In genomic region chr20:18788021-18788420, GRCh38 we compare ENCODE assay signal across 33 cellular contexts. TPM values are rescaled to one million over a fixed set of nuclear protein-coding genes. Genes with fewer than 3 reads are reported as not detected.
"Had no signal": no experiment of that assay in that cellular context is flagged by ENCODE, and none has a peak within 500 bp of the region (broad histone marks: within the 10 kb centered on the region; RNA-seq: fewer than 3 reads in every experiment).

No MANE protein-coding gene starts in this region.

- ATAC-seq: stimulated activated effector memory CD8-positive, alpha-beta T cell treated with anti-CD3 and anti-CD28 coated beads, Interleukin-12 subunit alpha, Interleukin-12 subunit beta, amount 100 ng/mL, for 72 hours; stimulated activated memory B cell treated with anti-CD40 and anti-IgM and Interleukin-4, amounts not matched to agents 10 μg/mL and 1 μg/mL and 100 μg/mL, for 72 hours; stimulated activated naive B cell treated with anti-CD40 and anti-IgM and Interleukin-4, amounts not matched to agents 10 μg/mL and 1 μg/mL and 100 μg/mL, for 72 hours; stimulated activated naive CD8-positive, alpha-beta T cell treated with anti-CD3 and anti-CD28 coated beads, Interleukin-15, amount 100 ng/mL, for 72 hours; stimulated activated naive CD8-positive, alpha-beta T cell treated with anti-CD3 and anti-CD28 coated beads, Interleukin-15, Interleukin-2, amounts not matched to agents 100 U/mL and 50 U/mL, for 24 hours; upper lobe of right lung had no signal

- H3K27ac ChIP-seq: stomach, suprapubic skin, testis, thoracic aorta, thyroid gland, tibial artery, tibial nerve, transverse colon, upper lobe of left lung, upper lobe of right lung, uterus, vagina had no signal

- H3K9me3 Mint-ChIP-seq: stimulated activated effector memory CD8-positive, alpha-beta T cell treated with anti-CD3 and anti-CD28 coated beads, Interleukin-12 subunit alpha, Interleukin-12 subunit beta, amount 100 ng/mL, for 72 hours; stimulated activated naive CD8-positive, alpha-beta T cell treated with anti-CD3 and anti-CD28 coated beads, Interleukin-15, Interleukin-2, amounts not matched to agents 100 ng/mL and 50 ng/mL, for 24 hours; type B pancreatic cell had no signal

- H3K4me1 ChIP-seq: stomach, suprapubic skin, testis, thyroid gland, tibial artery, transverse colon, upper lobe of left lung, upper lobe of right lung, uterus, vagina had no signal

- H3K27me3 ChIP-seq: stomach, testis, thyroid gland, tibial artery, tibial nerve, transverse colon, upper lobe of left lung, upper lobe of right lung, uterus, vagina had no signal

- H3K4me3 ChIP-seq: stomach, suprapubic skin, testis, thoracic aorta, thyroid gland, tibial artery, tibial nerve, transverse colon, upper lobe of left lung, upper lobe of right lung, uterus, vagina had no signal

- DNase-seq: stimulated activated CD4-positive, alpha-beta T cell treated with anti-CD3 and anti-CD28 coated beads, Interleukin-2, amount 100 ng/mL, for 48 hours; stimulated activated CD4-positive, alpha-beta T cell treated with anti-CD3 and anti-CD28 coated beads, Interleukin-4, amount 100 ng/mL, for 1 hour; stimulated activated CD4-positive, alpha-beta T cell treated with anti-CD3 and anti-CD28 coated beads, Interleukin-4, amount 100 ng/mL, for 24 hours; stimulated activated CD4-positive, alpha-beta T cell treated with anti-CD3 and anti-CD28 coated beads, Interleukin-4, amount 100 ng/mL, for 4 hours; stimulated activated CD8-positive, alpha-beta memory T cell treated with anti-CD3 and anti-CD28 coated beads, Interleukin-4, amount 100 ng/mL, for 48 hours; stimulated activated naive B cell treated with anti-CD40 and anti-IgM and Interleukin-4, amounts not matched to agents 10 μg/mL and 1 μg/mL and 100 μg/mL, for 72 hours; stimulated activated naive CD4-positive, alpha-beta T cell; stimulated activated naive CD4-positive, alpha-beta T cell treated with Interleukin-2 at 50 U/mL for 16 hours; stimulated activated naive CD8-positive, alpha-beta T cell treated with anti-CD3 and anti-CD28 coated beads, Interleukin-15, amount 100 ng/mL, for 72 hours; stimulated activated naive CD8-positive, alpha-beta T cell treated with anti-CD3 and anti-CD28 coated beads, Interleukin-15, Interleukin-2, amounts not matched to agents 100 U/mL and 50 U/mL, for 24 hours; stomach; substantia nigra; testis; thyroid gland; tibial artery; transverse colon; trophoblast cell; upper lobe of left lung; upper lobe of right lung; uterus had no signal

- H3K36me3 Mint-ChIP-seq: stimulated activated effector memory CD8-positive, alpha-beta T cell treated with anti-CD3 and anti-CD28 coated beads, Interleukin-12 subunit alpha, Interleukin-12 subunit beta, amount 100 ng/mL, for 72 hours; stimulated activated memory B cell treated with anti-CD40 and anti-IgM and Interleukin-4, amounts not matched to agents 10 μg/mL and 1 μg/mL and 100 μg/mL, for 72 hours had no signal

- H3K9me3 ChIP-seq: stomach, suprapubic skin, testis, thoracic aorta, thyroid gland, tibial artery, tibial nerve, transverse colon, upper lobe of left lung, upper lobe of right lung, uterus, vagina had no signal

- H3K36me3 ChIP-seq: stomach, suprapubic skin, thoracic aorta, thyroid gland, tibial artery, tibial nerve, transverse colon, upper lobe of left lung, upper lobe of right lung, uterus, vagina had no signal

- FAIRE-seq: urothelium cell line had no signal

- H3K4me1 Mint-ChIP-seq: stimulated activated effector memory CD8-positive, alpha-beta T cell treated with anti-CD3 and anti-CD28 coated beads, Interleukin-12 subunit alpha, Interleukin-12 subunit beta, amount 100 ng/mL, for 72 hours; stimulated activated memory B cell treated with anti-CD40 and anti-IgM and Interleukin-4, amounts not matched to agents 10 μg/mL and 1 μg/mL and 100 μg/mL, for 72 hours; stimulated activated naive B cell treated with anti-CD40 and anti-IgM and Interleukin-4, amounts not matched to agents 10 μg/mL and 1 μg/mL and 100 μg/mL, for 72 hours; stimulated activated naive CD8-positive, alpha-beta T cell treated with anti-CD3 and anti-CD28 coated beads, Interleukin-15, amount 100 ng/mL, for 72 hours had no signal

- H3K4me3 Mint-ChIP-seq: stimulated activated effector memory CD8-positive, alpha-beta T cell treated with anti-CD3 and anti-CD28 coated beads, Interleukin-12 subunit alpha, Interleukin-12 subunit beta, amount 100 ng/mL, for 72 hours; stimulated activated memory B cell treated with anti-CD40 and anti-IgM and Interleukin-4, amounts not matched to agents 10 μg/mL and 1 μg/mL and 100 μg/mL, for 72 hours; stimulated activated naive B cell treated with anti-CD40 and anti-IgM and Interleukin-4, amounts not matched to agents 10 μg/mL and 1 μg/mL and 100 μg/mL, for 72 hours; stimulated activated naive CD8-positive, alpha-beta T cell treated with anti-CD3 and anti-CD28 coated beads, Interleukin-15, amount 100 ng/mL, for 72 hours; stimulated activated naive CD8-positive, alpha-beta T cell treated with anti-CD3 and anti-CD28 coated beads, Interleukin-15, Interleukin-2, amounts not matched to agents 100 ng/mL and 50 ng/mL, for 24 hours; type B pancreatic cell had no signal

- H3K27ac Mint-ChIP-seq: stimulated activated effector memory CD8-positive, alpha-beta T cell treated with anti-CD3 and anti-CD28 coated beads, Interleukin-12 subunit alpha, Interleukin-12 subunit beta, amount 100 ng/mL, for 72 hours; stimulated activated memory B cell treated with anti-CD40 and anti-IgM and Interleukin-4, amounts not matched to agents 10 μg/mL and 1 μg/mL and 100 μg/mL, for 72 hours; stimulated activated naive B cell treated with anti-CD40 and anti-IgM and Interleukin-4, amounts not matched to agents 10 μg/mL and 1 μg/mL and 100 μg/mL, for 72 hours; stimulated activated naive CD8-positive, alpha-beta T cell treated with anti-CD3 and anti-CD28 coated beads, Interleukin-15, amount 100 ng/mL, for 72 hours; stimulated activated naive CD8-positive, alpha-beta T cell treated with anti-CD3 and anti-CD28 coated beads, Interleukin-15, Interleukin-2, amounts not matched to agents 100 ng/mL and 50 ng/mL, for 24 hours; type B pancreatic cell had no signal

RNA-seq across cellular contexts. Expression of gene SCP2D1, which starts 25.6 kb away (rescaled TPM):
- total RNA-seq: stomach, subcutaneous adipose tissue, suprapubic skin, temporal lobe, thoracic aorta, thyroid gland, tibial nerve, transverse colon, upper lobe of left lung, upper lobe of right lung, ureter, urinary bladder, uterus, vagina had no signal
